In the genomic region with DNA sequence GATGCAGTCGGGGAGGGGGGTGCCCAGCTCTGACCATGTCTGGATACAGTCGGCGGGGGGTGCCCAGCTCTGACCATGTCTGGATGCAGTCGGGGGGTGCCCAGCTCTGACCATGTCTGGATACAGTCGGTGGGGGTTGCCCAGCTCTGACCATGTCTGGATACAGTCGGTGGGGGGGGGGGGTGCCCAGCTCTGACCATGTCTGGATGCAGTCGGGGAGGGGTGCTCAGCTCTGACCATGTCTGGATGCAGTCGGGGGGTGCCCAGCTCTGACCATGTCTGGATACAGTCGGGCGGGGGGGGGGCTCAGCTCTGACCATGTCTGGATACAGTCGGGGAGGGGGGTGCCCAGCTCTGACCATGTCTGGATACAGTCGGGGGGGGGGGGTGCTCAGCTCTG, we compare ENCODE assay signal across 7 cellular contexts. TPM values are rescaled to one million over a fixed set of nuclear protein-coding genes. Genes with fewer than 3 reads are reported as not detected.
"Had no signal": no experiment of that assay in that cellular context is flagged by ENCODE, and none has a peak within 500 bp of the region (broad histone marks: within the 10 kb centered on the region; RNA-seq: fewer than 3 reads in every experiment).

No MANE protein-coding gene starts in this region.

RNA-seq across cellular contexts. Expression of gene PKP3, which starts 17.5 kb away (rescaled TPM):
- total RNA-seq: activated CD4-positive, alpha-beta memory T cell treated with anti-CD3 and anti-CD28 coated beads, Interleukin-2, amount 10 ng/mL, durations not matched to agents 7 days and 5 days; activated CD4-positive, alpha-beta T cell treated with anti-CD3 and anti-CD28 coated beads, Interleukin-2, amount 10 ng/mL, durations not matched to agents 7 days and 5 days; activated naive CD4-positive, alpha-beta T cell treated with anti-CD3 and anti-CD28 coated beads for 36 hours; activated naive CD8-positive, alpha-beta T cell treated with anti-CD3 and anti-CD28 coated beads for 36 hours; activated T-helper 1 cell treated with anti-CD3 and anti-CD28 coated beads, Interleukin-12 subunit alpha, Interleukin-12 subunit beta, Interleukin-2, Interleukin-4 antibody, amounts not matched to agents 30 ng/mL and 10 ng/mL and 1 ng/mL, durations not matched to agents 14 hours and 24 hours and 36 hours; activated T-helper 17 cell treated with anti-CD3 and anti-CD28 coated beads, Interleukin-2, amount 50 U/mL, for 72 hours had no signal

RNA-seq across cellular contexts. Expression of gene B4GALNT4, which starts 42.2 kb away (rescaled TPM):
- total RNA-seq: activated B cell treated with CpG ODN at 0.5 μM for 24 hours had no signal
